Comparison of ENCODE assay signal across 1 cellular context in the genomic region with DNA sequence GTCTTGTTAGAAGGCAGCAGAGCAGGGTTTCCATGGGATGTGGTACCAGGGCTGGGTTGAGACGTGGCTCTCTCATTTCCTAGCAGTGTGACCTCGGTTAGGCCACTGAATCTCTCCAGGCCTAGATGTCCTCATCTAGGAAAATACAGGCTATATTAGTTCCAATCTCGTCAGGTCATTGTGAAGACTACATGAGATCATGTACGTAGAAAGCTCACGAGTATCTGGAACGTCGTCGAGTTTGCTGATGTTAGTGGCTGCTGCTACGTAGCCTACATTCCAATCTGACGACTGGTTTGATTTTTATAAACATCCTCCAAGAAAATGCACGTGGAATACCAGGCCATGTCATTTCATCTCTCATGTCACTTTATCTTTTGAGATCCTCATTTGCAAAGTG.
TF ChIP-seq lines count a peak whose summit lies in the region.

No MANE protein-coding gene starts in this region.

TF ChIP-seq in IMR-90, 13 proteins besides CTCF, POLR2A, EP300 and RAD21 (continued from another document):
- TF ChIP-seq, protein P1, sequence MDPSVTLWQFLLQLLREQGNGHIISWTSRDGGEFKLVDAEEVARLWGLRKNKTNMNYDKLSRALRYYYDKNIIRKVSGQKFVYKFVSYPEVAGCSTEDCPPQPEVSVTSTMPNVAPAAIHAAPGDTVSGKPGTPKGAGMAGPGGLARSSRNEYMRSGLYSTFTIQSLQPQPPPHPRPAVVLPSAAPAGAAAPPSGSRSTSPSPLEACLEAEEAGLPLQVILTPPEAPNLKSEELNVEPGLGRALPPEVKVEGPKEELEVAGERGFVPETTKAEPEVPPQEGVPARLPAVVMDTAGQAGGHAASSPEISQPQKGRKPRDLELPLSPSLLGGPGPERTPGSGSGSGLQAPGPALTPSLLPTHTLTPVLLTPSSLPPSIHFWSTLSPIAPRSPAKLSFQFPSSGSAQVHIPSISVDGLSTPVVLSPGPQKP (IDR thresholded peaks at IDR 0.05; ENCODE audit: borderline replicate concordance, low read depth, low read length): no peak
- TF ChIP-seq NFE2L2 (IDR thresholded peaks at IDR 0.05; ENCODE audit: low read depth, low read length) (peak; percentile 46; the same call in 1 of the 2 replicates), CEBPB (IDR thresholded peaks at IDR 0.05; ENCODE audit: low read depth, low read length) (peak; percentile 59), FOS (IDR thresholded peaks at IDR 0.05; ENCODE audit: low read depth, low read length) (peak; percentile 85), SMC3 (IDR thresholded peaks at IDR 0.05; ENCODE audit: low read depth, low read length) (no peak), MXI1 (IDR thresholded peaks at IDR 0.05; ENCODE audit: borderline replicate concordance, low read depth, low read length) (peak; percentile 60; the same call in 1 of the 2 replicates), RFX5 (IDR thresholded peaks at IDR 0.05; ENCODE audit: low read depth, low read length) (no peak), MAFK (IDR thresholded peaks at IDR 0.05; ENCODE audit: low read depth, low read length) (peak; percentile 30; the same call in 1 of the 2 replicates), CHD1 (IDR thresholded peaks at IDR 0.05; ENCODE audit: low read depth, low read length) (no peak)
- TF ChIP-seq, protein P2, sequence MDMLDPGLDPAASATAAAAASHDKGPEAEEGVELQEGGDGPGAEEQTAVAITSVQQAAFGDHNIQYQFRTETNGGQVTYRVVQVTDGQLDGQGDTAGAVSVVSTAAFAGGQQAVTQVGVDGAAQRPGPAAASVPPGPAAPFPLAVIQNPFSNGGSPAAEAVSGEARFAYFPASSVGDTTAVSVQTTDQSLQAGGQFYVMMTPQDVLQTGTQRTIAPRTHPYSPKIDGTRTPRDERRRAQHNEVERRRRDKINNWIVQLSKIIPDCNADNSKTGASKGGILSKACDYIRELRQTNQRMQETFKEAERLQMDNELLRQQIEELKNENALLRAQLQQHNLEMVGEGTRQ (IDR thresholded peaks at IDR 0.05; ENCODE audit: low read depth, low read length): no peak
